In the genomic region with DNA sequence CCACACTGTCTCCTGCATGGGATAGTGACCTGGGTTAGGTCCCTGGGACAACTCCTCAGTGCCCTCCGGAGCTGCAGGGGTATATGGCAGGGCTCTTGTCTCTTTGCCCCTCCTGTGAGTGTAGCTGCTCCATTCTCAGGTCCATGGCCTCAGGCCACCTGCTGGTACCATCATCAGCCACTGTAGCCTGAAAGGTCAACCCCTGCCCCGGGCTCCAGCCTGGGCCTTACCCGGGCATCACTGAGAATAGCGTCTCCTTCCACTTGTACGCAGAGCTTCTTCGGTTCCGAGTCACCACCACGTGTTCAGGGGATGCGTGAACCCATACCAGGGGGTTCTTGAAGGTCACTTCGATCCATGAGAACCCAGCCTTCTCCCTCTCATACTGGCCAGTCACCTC, we compare ENCODE assay signal across 34 cellular contexts. TPM values are rescaled to one million over a fixed set of nuclear protein-coding genes. Genes with fewer than 3 reads are reported as not detected.
"Had no signal": no experiment of that assay in that cellular context is flagged by ENCODE, and none has a peak within 500 bp of the region (broad histone marks: within the 10 kb centered on the region; RNA-seq: fewer than 3 reads in every experiment).

No MANE protein-coding gene starts in this region.

- H3K36me3 ChIP-seq: ovary, suprapubic skin, transverse colon, upper lobe of left lung, vagina had no signal

- DNase-seq: naive thymus-derived CD8-positive, alpha-beta T cell; nephron progenitor cell; occipital lobe; ovary; posterior cingulate gyrus; psoas muscle; spleen; stimulated activated CD4-positive, alpha-beta T cell treated with anti-CD3 and anti-CD28 coated beads, Interleukin-12 subunit alpha, Interleukin-12 subunit beta, amount 100 ng/mL, for 4 hours; stimulated activated CD4-positive, alpha-beta T cell treated with anti-CD3 and anti-CD28 coated beads, Interleukin-1b, Interleukin-23, amount 100 ng/mL, for 48 hours; stimulated activated CD4-positive, alpha-beta T cell treated with anti-CD3 and anti-CD28 coated beads, Interleukin-4, amount 100 ng/mL, for 1 hour; stimulated activated CD4-positive, alpha-beta T cell treated with anti-CD3 and anti-CD28 coated beads, Interleukin-4, amount 100 ng/mL, for 4 hours; stimulated activated CD8-positive, alpha-beta memory T cell treated with anti-CD3 and anti-CD28 coated beads, Interleukin-4, amount 100 ng/mL, for 48 hours; stimulated activated naive CD4-positive, alpha-beta T cell; stimulated activated naive CD8-positive, alpha-beta T cell treated with anti-CD3 and anti-CD28 coated beads, Interleukin-15, amount 100 ng/mL, for 72 hours; stimulated activated naive CD8-positive, alpha-beta T cell treated with anti-CD3 and anti-CD28 coated beads, Interleukin-15, Interleukin-2, amounts not matched to agents 100 U/mL and 50 U/mL, for 24 hours; substantia nigra; testis; tibial artery; transverse colon; upper lobe of left lung had no signal

- H3K9me3 ChIP-seq: ovary, psoas muscle, spleen, suprapubic skin, testis, tibial artery, transverse colon, upper lobe of left lung, vagina had no signal

- H2AFZ ChIP-seq: parathyroid adenoma had no signal

- FAIRE-seq: urothelium cell line had no signal

- H3K4me1 ChIP-seq: parathyroid adenoma, psoas muscle, spleen, suprapubic skin, testis, tibial artery, transverse colon, upper lobe of left lung, vagina had no signal

- H3K27ac ChIP-seq: ovary, parathyroid adenoma, psoas muscle, skin epidermis, spleen, suprapubic skin, testis, tibial artery, transverse colon, upper lobe of left lung, vagina had no signal

- H3K4me2 ChIP-seq: smooth muscle cell had no signal

- H3K4me3 ChIP-seq: ovary, psoas muscle, skin epidermis, smooth muscle cell, spleen, suprapubic skin, testis, tibial artery, transverse colon, upper lobe of left lung, vagina had no signal

- H3K9ac ChIP-seq: parathyroid adenoma had no signal

- H3K79me2 ChIP-seq: parathyroid adenoma had no signal

- H3K27me3 ChIP-seq: ovary, spleen, suprapubic skin, testis, tibial artery, transverse colon, upper lobe of left lung, vagina had no signal

- ATAC-seq: naive thymus-derived CD8-positive, alpha-beta T cell; psoas muscle; right cardiac atrium; sciatic nerve; stimulated activated naive CD8-positive, alpha-beta T cell treated with anti-CD3 and anti-CD28 coated beads, Interleukin-15, Interleukin-2, amounts not matched to agents 100 U/mL and 50 U/mL, for 24 hours had no signal

RNA-seq across cellular contexts. Expression of a gene that starts 18.2 kb away (rescaled TPM):
- total RNA-seq: occipital lobe, progenitor cell of endocrine pancreas, renal cortical epithelial cell had no signal

RNA-seq across cellular contexts. Expression of a gene that starts 22.1 kb away (rescaled TPM):
- total RNA-seq: naive thymus-derived CD8-positive, alpha-beta T cell; natural killer cell treated with Interleukin-12 subunit alpha and Interleukin-12 subunit beta and Interleukin-15 and Interleukin-18, amount 100 ng/mL, for 72 hours; neural crest cell; renal cortical epithelial cell; smooth muscle cell had no signal
- polyA plus RNA-seq: smooth muscle cell had no signal

RNA-seq across cellular contexts. Expression of a gene that starts 39.3 kb away (rescaled TPM):
- total RNA-seq: naive thymus-derived CD8-positive, alpha-beta T cell; natural killer cell treated with Interleukin-12 subunit alpha and Interleukin-12 subunit beta and Interleukin-15 and Interleukin-18, amount 100 ng/mL, for 72 hours; neural crest cell; osteoblast; psoas muscle; renal cortical epithelial cell; right cardiac atrium; sciatic nerve; smooth muscle cell; transverse colon; ureter had no signal
- polyA plus RNA-seq: naive thymus-derived CD8-positive, alpha-beta T cell; smooth muscle cell had no signal
